ENCODE assay signal across 1 cellular context in genomic region chr2:218401834-218402370, GRCh38.
TF ChIP-seq lines count a peak whose summit lies in the region.

No MANE protein-coding gene starts in this region.

TF ChIP-seq in A549, 52 proteins besides CTCF, POLR2A, EP300 and RAD21:
- TF ChIP-seq RFX5 (IDR thresholded peaks at IDR 0.05) (no peak), MAX (IDR thresholded peaks at IDR 0.05) (no peak), HOXB5 (CRISPR knock-in tag; IDR thresholded peaks at IDR 0.05) (no peak), CHD2 (IDR thresholded peaks at IDR 0.05; ENCODE audit: low read length, partially characterized antibody) (no peak), SREBF2 (IDR thresholded peaks at IDR 0.05) (no peak), NR3C1 (IDR thresholded peaks at IDR 0.05) (no peak), JUNB (IDR thresholded peaks at IDR 0.05) (no peak), TP53 (CRISPR knock-in tag; IDR thresholded peaks at IDR 0.05) (no peak), CBX8 (IDR thresholded peaks at IDR 0.05) (no peak), EHF (CRISPR knock-in tag; IDR thresholded peaks at IDR 0.05) (no peak), ATOH8 (CRISPR knock-in tag; IDR thresholded peaks at IDR 0.05; ENCODE audit: low read depth) (no peak), EHMT2 (IDR thresholded peaks at IDR 0.05; ENCODE audit: low read depth) (no peak), SMC3 (IDR thresholded peaks at IDR 0.05) (no peak), PHF8 (IDR thresholded peaks at IDR 0.05; ENCODE audit: borderline replicate concordance, low read depth) (no peak), BHLHE40 (IDR thresholded peaks at IDR 0.05; ENCODE audit: low read depth, low read length) (no peak), ZSCAN20 (CRISPR knock-in tag; IDR thresholded peaks at IDR 0.05) (no peak), ESRRA (IDR thresholded peaks at IDR 0.05; ENCODE audit: borderline replicate concordance, low read length) (no peak), CBX2 (IDR thresholded peaks at IDR 0.05; ENCODE audit: borderline replicate concordance, low read depth) (no peak)
